In genomic region chr22:19150482-19151328, GRCh38 we compare ENCODE assay signal across 15 cellular contexts. TPM values are rescaled to one million over a fixed set of nuclear protein-coding genes. Genes with fewer than 3 reads are reported as not detected.
A peak's percentile ranks its signal among the peaks of the same experiment; 100 is the strongest.
DNase-seq lines count a peak whose midpoint lies in the region; ATAC-seq and TF ChIP-seq lines count a peak whose summit lies in the region.
"Had no signal": no experiment of that assay in that cellular context is flagged by ENCODE, and none has a peak within 500 bp of the region (broad histone marks: within the 10 kb centered on the region; RNA-seq: fewer than 3 reads in every experiment).

No MANE protein-coding gene starts in this region.

- peaks cover 2% of the 10 kb centered on the region for H3K4me1 ChIP-seq in iPS-15b (ENCODE audit: control insufficient read depth, insufficient read depth, low read length)

- peaks cover 3% of the 10 kb centered on the region for H3K36me3 Mint-ChIP-seq in activated naive CD4-positive, alpha-beta T cell treated with anti-CD3 and anti-CD28 coated beads, Interleukin-2, amount 10 ng/mL, durations not matched to agents 7 days and 5 days
- peaks cover 4% of the 10 kb centered on the region; the same call in 1 of the 2 replicates for H3K36me3 Mint-ChIP-seq in WTC11
- H3K36me3 Mint-ChIP-seq in stimulated activated naive B cell treated with anti-CD40 and anti-IgM and Interleukin-4, amounts not matched to agents 10 μg/mL and 1 μg/mL and 100 μg/mL, for 72 hours = peaks cover 3 to 11% of the 10 kb centered on the region in 2 donors

- peaks cover 3% of the 10 kb centered on the region for H3K9me3 ChIP-seq in iPS-15b (ENCODE audit: control insufficient read depth, insufficient read depth, low read length)

- H3K4me1 Mint-ChIP-seq in activated naive CD4-positive, alpha-beta T cell treated with anti-CD3 and anti-CD28 coated beads, Interleukin-2, amount 10 ng/mL, durations not matched to agents 7 days and 5 days = peaks cover 10% of the 10 kb centered on the region
- H3K4me1 Mint-ChIP-seq in WTC11 = peaks cover 16% of the 10 kb centered on the region
- peaks cover 13 to 20% of the 10 kb centered on the region in 2 donors for H3K4me1 Mint-ChIP-seq in stimulated activated naive B cell treated with anti-CD40 and anti-IgM and Interleukin-4, amounts not matched to agents 10 μg/mL and 1 μg/mL and 100 μg/mL, for 72 hours

- H3K27ac Mint-ChIP-seq in activated naive CD4-positive, alpha-beta T cell treated with anti-CD3 and anti-CD28 coated beads, Interleukin-2, amount 10 ng/mL, durations not matched to agents 7 days and 5 days = no peak overlapping the region
- H3K27ac Mint-ChIP-seq in WTC11 = no peak overlapping the region
- H3K27ac Mint-ChIP-seq in stimulated activated naive B cell treated with anti-CD40 and anti-IgM and Interleukin-4, amounts not matched to agents 10 μg/mL and 1 μg/mL and 100 μg/mL, for 72 hours = peak overlapping the region; percentile 82

- no peaks in the 10 kb centered on the region for H3K36me3 ChIP-seq in iPS-15b (ENCODE audit: control insufficient read depth, insufficient read depth, low read length)

- DNase-seq in activated naive CD4-positive, alpha-beta T cell treated with anti-CD3 and anti-CD28 coated beads, Interleukin-2, amount 10 ng/mL, durations not matched to agents 7 days and 5 days = no peak
- no peak for DNase-seq in activated naive CD4-positive, alpha-beta T cell treated with anti-CD3 and anti-CD28 coated beads, Interleukin-2, amount 50 U/mL, for 16 hours
- DNase-seq in WTC11 (ENCODE audit: low spot score) (peak; percentile 33), KBM-7 (no peak), OCI-M2 (lab: John Stamatoyannopoulos, UW; ENCODE audit: unreplicated experiment) (no peak), activated gamma-delta T cell treated with Interleukin-2 at 50 U/mL for 16 hours (no peak)
- DNase-seq in stimulated activated naive B cell treated with anti-CD40 and anti-IgM and Interleukin-4, amounts not matched to agents 10 μg/mL and 1 μg/mL and 100 μg/mL, for 72 hours = no peak
- DNase-seq: activated effector memory CD4-positive, alpha-beta T cell treated with anti-CD3 and anti-CD28 coated beads, Interleukin-2, amount 50 U/mL, for 16 hours; effector CD4-positive, alpha-beta T cell; left ventricle myocardium superior; NCI-H2029 treated with DMSO at 0.1 percent for 48 hours; stimulated activated CD8-positive, alpha-beta memory T cell treated with anti-CD3 and anti-CD28 coated beads, Interleukin-4, amount 100 ng/mL, for 48 hours; SW 1271 had no signal

- in situ Hi-C loops in KBM-7 (cut with MboI; ENCODE audit: low pct_unique_long_range_greater_than_20kb, low sequenced_read_pairs) = no loop called here

- H3K27me3 ChIP-seq in iPS-15b (ENCODE audit: control insufficient read depth, insufficient read depth, low read length) = peaks cover 70% of the 10 kb centered on the region

- peak overlapping the region; percentile 65 for H3K4me3 Mint-ChIP-seq in activated naive CD4-positive, alpha-beta T cell treated with anti-CD3 and anti-CD28 coated beads, Interleukin-2, amount 10 ng/mL, durations not matched to agents 7 days and 5 days
- H3K4me3 Mint-ChIP-seq in WTC11 = peak overlapping the region; percentile 72
- peak overlapping the region; percentile 73 to 74 for H3K4me3 Mint-ChIP-seq in stimulated activated naive B cell treated with anti-CD40 and anti-IgM and Interleukin-4, amounts not matched to agents 10 μg/mL and 1 μg/mL and 100 μg/mL, for 72 hours

- peak overlapping the region; percentile 46 for H3K4me3 ChIP-seq in iPS-15b (ENCODE audit: low read depth, low read length)

- CTCF ChIA-PET in activated naive CD4-positive, alpha-beta T cell treated with anti-CD3 and anti-CD28 coated beads, Interleukin-2, amount 10 ng/mL, durations not matched to agents 7 days and 5 days (lab: Charles Lee) = no interaction called here
- CTCF ChIA-PET in WTC11 (lab: Charles Lee) = interaction anchor here (0.6 to 1.9 kb wide), 2 partner anchors 29 to 51 kb away, joined by 4 to 5 read pairs; no protein-coding TSS in a partner anchor

- no peak for TF ChIP-seq CTCF in WTC11 (IDR thresholded peaks at IDR 0.05)

- H3K27me3 Mint-ChIP-seq in activated naive CD4-positive, alpha-beta T cell treated with anti-CD3 and anti-CD28 coated beads, Interleukin-2, amount 10 ng/mL, durations not matched to agents 7 days and 5 days = peaks cover 88% of the 10 kb centered on the region
- H3K27me3 Mint-ChIP-seq in WTC11 (ENCODE audit: low read depth) = peaks cover 83% of the 10 kb centered on the region
- H3K27me3 Mint-ChIP-seq in stimulated activated naive B cell treated with anti-CD40 and anti-IgM and Interleukin-4, amounts not matched to agents 10 μg/mL and 1 μg/mL and 100 μg/mL, for 72 hours = peaks cover 52 to 71% of the 10 kb centered on the region in 2 donors

- no peaks in the 10 kb centered on the region for H3K9me3 Mint-ChIP-seq in activated naive CD4-positive, alpha-beta T cell treated with anti-CD3 and anti-CD28 coated beads, Interleukin-2, amount 10 ng/mL, durations not matched to agents 7 days and 5 days
- H3K9me3 Mint-ChIP-seq in WTC11 = 0 out of 2 replicates have a peak, but pooled peaks cover 4% of the 10 kb centered on the region
- peaks cover 3 to 5% of the 10 kb centered on the region in 2 donors for H3K9me3 Mint-ChIP-seq in stimulated activated naive B cell treated with anti-CD40 and anti-IgM and Interleukin-4, amounts not matched to agents 10 μg/mL and 1 μg/mL and 100 μg/mL, for 72 hours

- H3K9ac ChIP-seq in iPS-15b (ENCODE audit: low read depth, low read length) = no peak overlapping the region

- POLR2A ChIA-PET in WTC11 (lab: Charles Lee) = interaction anchor here (0.8 kb wide), 1 partner anchor 28 kb away, joined by 3 read pairs; the partner anchor contains the start of gene SLC25A1

- peak; percentile 12 for ATAC-seq in WTC11
- no peak for ATAC-seq in stimulated activated naive B cell treated with anti-CD40 and anti-IgM and Interleukin-4, amounts not matched to agents 10 μg/mL and 1 μg/mL and 100 μg/mL, for 72 hours (replicated peaks)
- ATAC-seq: left ventricle myocardium superior had no signal

TF ChIP-seq in WTC11, 78 proteins besides CTCF, POLR2A, EP300 and RAD21:
- TF ChIP-seq MYBL2 (CRISPR knock-in tag; IDR thresholded peaks at IDR 0.05) (no peak), NFATC4 (CRISPR knock-in tag; IDR thresholded peaks at IDR 0.05) (no peak), GABPB1 (CRISPR knock-in tag; IDR thresholded peaks at IDR 0.05) (no peak), OVOL2 (CRISPR knock-in tag; IDR thresholded peaks at IDR 0.05; ENCODE audit: borderline replicate concordance) (no peak), ZNF532 (CRISPR knock-in tag; IDR thresholded peaks at IDR 0.05; ENCODE audit: borderline replicate concordance) (no peak)

RNA-seq across cellular contexts. Expression of gene GSC2, which starts 0.6 kb away (rescaled TPM):
- total RNA-seq in WTC11 (2021) = 0.44 to 0.68 TPM in 2 of 3 replicates, not detected in the other
- total RNA-seq: bronchial epithelial cell, left ventricle myocardium superior had no signal

RNA-seq across cellular contexts. Expression of gene ESS2, which starts 6.3 kb away (rescaled TPM):
- 18.0 to 19.3 TPM (median 18.3 TPM) in 3 replicates for total RNA-seq in WTC11 (2021)

RNA-seq across cellular contexts. Expression of gene TSSK2, which starts 19.6 kb away (rescaled TPM):
- not detected in 3 replicates for total RNA-seq in WTC11 (2021)
- total RNA-seq: bronchial epithelial cell, left ventricle myocardium superior had no signal

RNA-seq across cellular contexts. Expression of gene SLC25A1, which starts 27.8 kb away (rescaled TPM):
- total RNA-seq in WTC11 (2021) = 201 to 213 TPM (median 204 TPM) in 3 replicates

RNA-seq across cellular contexts. Expression of gene DGCR2, which starts 28.5 kb away (rescaled TPM):
- 56.8 to 64.2 TPM (median 60.3 TPM) in 3 replicates for total RNA-seq in WTC11 (2021)
